ENCODE assay signal across 9 cellular contexts in genomic region chr9:22079873-22080341, GRCh38.
DNase-seq lines count a peak whose midpoint lies in the region; ATAC-seq and TF ChIP-seq lines count a peak whose summit lies in the region.
"Had no signal": no experiment of that assay in that cellular context is flagged by ENCODE, and none has a peak within 500 bp of the region (broad histone marks: within the 10 kb centered on the region; RNA-seq: fewer than 3 reads in every experiment).

No MANE protein-coding gene starts in this region.

- H3K79me2 ChIP-seq in OCI-LY7 (ENCODE audit: insufficient read depth, low read depth, low read length) = no peaks in the 10 kb centered on the region

- H3K4me1 Mint-ChIP-seq in natural killer cell treated with Interleukin-12 subunit alpha and Interleukin-12 subunit beta and Interleukin-15 and Interleukin-18, amount 100 ng/mL, for 72 hours (ENCODE audit: low read depth in 2 of 2) = peaks cover 17 to 23% of the 10 kb centered on the region in 2 donors

- H3K9ac ChIP-seq in adipocyte (ENCODE audit: low read length) = peak overlapping the region; percentile 58

- peaks cover 5% of the 10 kb centered on the region for H3K36me3 Mint-ChIP-seq in natural killer cell treated with Interleukin-12 subunit alpha and Interleukin-12 subunit beta and Interleukin-15 and Interleukin-18, amount 100 ng/mL, for 72 hours

- peaks cover 49% of the 10 kb centered on the region for H3K4me1 ChIP-seq in adipocyte (ENCODE audit: control insufficient read depth, insufficient read depth, low read length)
- no peaks in the 10 kb centered on the region for H3K4me1 ChIP-seq in OCI-LY7 (ENCODE audit: insufficient read depth, low read length, poor library complexity, severe bottlenecking)

- in situ Hi-C loops in ACHN (cut with HindIII; ENCODE audit: low pct_ligation_motif_present, low pct_unique_long_range_greater_than_20kb, low sequenced_read_pairs) = no loop called here

- H3K27ac Mint-ChIP-seq in natural killer cell treated with Interleukin-12 subunit alpha and Interleukin-12 subunit beta and Interleukin-15 and Interleukin-18, amount 100 ng/mL, for 72 hours = peak overlapping the region; percentile 35 to 79

- DNase-seq in ACHN (peak; percentile 29), adipocyte (ENCODE audit: low read depth) (peak; percentile 76), NCI-H82 (lab: John Stamatoyannopoulos, UW) (no peak), OCI-LY7 (ENCODE audit: low spot score) (no peak), SKM-1 (lab: John Stamatoyannopoulos, UW; ENCODE audit: unreplicated experiment) (no peak)
- no peak for DNase-seq in natural killer cell treated with Interleukin-12 subunit alpha and Interleukin-12 subunit beta and Interleukin-15 and Interleukin-18, amount 100 ng/mL, for 72 hours (ENCODE audit: low spot score)

- H3K9me3 Mint-ChIP-seq in natural killer cell treated with Interleukin-12 subunit alpha and Interleukin-12 subunit beta and Interleukin-15 and Interleukin-18, amount 100 ng/mL, for 72 hours = no peaks in the 10 kb centered on the region

- no peak overlapping the region for H3K27ac ChIP-seq in OCI-LY7 (ENCODE audit: low read depth, low read length, poor library complexity, severe bottlenecking)
- H3K27ac ChIP-seq: VCaP had no signal

- no TSS peak for BruUV-seq in OCI-LY7 (replicated peaks; lab: Mats Ljungman, UMichigan)

- CTCF ChIA-PET in OCI-LY7 (lab: Charles Lee; ENCODE audit: unreplicated experiment) = no interaction called here

- H3K9me2 ChIP-seq in OCI-LY7 (ENCODE audit: insufficient read depth, low read length) = no peaks in the 10 kb centered on the region

- no peaks in the 10 kb centered on the region for H3K27me3 ChIP-seq in adipocyte (replicated peaks; ENCODE audit: control insufficient read depth, insufficient read depth, low read length)

- H3K36me3 ChIP-seq in adipocyte (ENCODE audit: control insufficient read depth, insufficient read depth, low read length, severe bottlenecking) (no peaks in the 10 kb centered on the region), OCI-LY7 (ENCODE audit: insufficient read depth, low read length) (no peaks in the 10 kb centered on the region)

- ATAC-seq in GM19395 (IDR thresholded peaks at IDR 0.05; ENCODE audit: unreplicated experiment) (peak; percentile 86), HG03469 (IDR thresholded peaks at IDR 0.05; ENCODE audit: unreplicated experiment) (peak; percentile 84)
- ATAC-seq in natural killer cell treated with Interleukin-12 subunit alpha and Interleukin-12 subunit beta and Interleukin-15 and Interleukin-18, amount 100 ng/mL, for 72 hours = peak; percentile 95 to 98

- TF ChIP-seq CTCF in OCI-LY7 (conservative IDR thresholded peaks at IDR 0.05; ENCODE audit: low read length) = no peak

- no peaks in the 10 kb centered on the region for H4K20me1 ChIP-seq in OCI-LY7 (ENCODE audit: insufficient read depth, low read length)

- intact Hi-C loops in OCI-LY7 (cut with micrococcal nuclease; ENCODE audit: unreplicated experiment) = no loop called here

- H2AFZ ChIP-seq in OCI-LY7 (ENCODE audit: low read length) = no peak overlapping the region

- H3K27me3 Mint-ChIP-seq in natural killer cell treated with Interleukin-12 subunit alpha and Interleukin-12 subunit beta and Interleukin-15 and Interleukin-18, amount 100 ng/mL, for 72 hours = peaks cover 6 to 8% of the 10 kb centered on the region in 2 donors

- POLR2A ChIA-PET in OCI-LY7 (lab: Charles Lee) = interaction anchor here (0.7 to 2.2 kb wide), 5 partner anchors 11 to 745 kb away, joined by 3 to 6 read pairs (median 5); no protein-coding TSS in a partner anchor

- no peaks in the 10 kb centered on the region for H3K9me3 ChIP-seq in adipocyte (ENCODE audit: control insufficient read depth, low read length)
- no peaks in the 10 kb centered on the region for H3K9me3 ChIP-seq in OCI-LY7 (ENCODE audit: low read length)

- no peak overlapping the region for H3K4me2 ChIP-seq in OCI-LY7 (ENCODE audit: low read length)

- peak overlapping the region; percentile 49 for H3K4me3 ChIP-seq in adipocyte (ENCODE audit: low read length)
- H3K4me3 ChIP-seq in OCI-LY7 (ENCODE audit: low read depth, low read length, poor library complexity, severe bottlenecking) = no peak overlapping the region

- peak overlapping the region; percentile 62 for H3K4me3 Mint-ChIP-seq in natural killer cell treated with Interleukin-12 subunit alpha and Interleukin-12 subunit beta and Interleukin-15 and Interleukin-18, amount 100 ng/mL, for 72 hours

Comparison
In these comparisons a context has a peak if more than half of its experiments do, and no peak if none do; other contexts are left out.
1. DNase-seq: peak in ACHN (single experiment) and adipocyte (single experiment); none in natural killer cell treated with Interleukin-12 subunit alpha and Interleukin-12 subunit beta and Interleukin-15 and Interleukin-18, amount 100 ng/mL, for 72 hours (single experiment), NCI-H82 (single experiment), OCI-LY7 (single experiment) and SKM-1 (single experiment).
2. Peak in every context shown above with its lines, with median percentiles within 50 percentile points of each other: ATAC-seq.